In genomic region chr20:13786143-13786828, GRCh38 we compare ENCODE assay signal across 9 cellular contexts. TPM values are rescaled to one million over a fixed set of nuclear protein-coding genes. Genes with fewer than 3 reads are reported as not detected.
A peak's percentile ranks its signal among the peaks of the same experiment; 100 is the strongest.
DNase-seq lines count a peak whose midpoint lies in the region; ATAC-seq and TF ChIP-seq lines count a peak whose summit lies in the region.
"Had no signal": no experiment of that assay in that cellular context is flagged by ENCODE, and none has a peak within 500 bp of the region (broad histone marks: within the 10 kb centered on the region; RNA-seq: fewer than 3 reads in every experiment).

No MANE protein-coding gene starts in this region.

- no peak for TF ChIP-seq CTCF in MCF 10A (IDR thresholded peaks at IDR 0.05; ENCODE audit: unreplicated experiment)
- no peak for TF ChIP-seq CTCF in mucosa of descending colon (IDR thresholded peaks at IDR 0.05)

- peak overlapping the region; percentile 99 for H3K27ac Mint-ChIP-seq in MCF 10A (ENCODE audit: low read depth, unreplicated experiment)

- no TSS peak for BruUV-seq in MCF 10A (replicated peaks; lab: Mats Ljungman, UMichigan)

- H3K27ac ChIP-seq in ACC112 (ENCODE audit: low read depth, low read length) (no peak overlapping the region), HUES64 (ENCODE audit: low read depth, low read length) (no peak overlapping the region)

- H3K4me1 Mint-ChIP-seq in MCF 10A (ENCODE audit: insufficient read depth, unreplicated experiment) = peaks cover 37% of the 10 kb centered on the region

- H3K9me3 ChIP-seq in HUES64 (ENCODE audit: insufficient read depth, low read depth, low read length) = no peaks in the 10 kb centered on the region
- H3K9me3 ChIP-seq in mucosa of descending colon = no peaks in the 10 kb centered on the region

- CTCF ChIA-PET in MCF 10A (lab: Yijun Ruan, JAX) = interaction anchor here (0.6 to 4.0 kb wide), 12 partner anchors 9 to 759 kb away, joined by 3 to 31 read pairs (median 4); partner anchors contain the start of gene TASP1

- no peak overlapping the region for H2AFZ ChIP-seq in ACC112 (ENCODE audit: low read length, unreplicated experiment)

- H3K36me3 Mint-ChIP-seq in MCF 10A (ENCODE audit: insufficient read depth, unreplicated experiment) = peaks cover 64% of the 10 kb centered on the region

- H3K4me3 ChIP-seq in ACC112 (ENCODE audit: low read depth, low read length) (peak overlapping the region; percentile 96), HUES64 (ENCODE audit: low read length) (peak overlapping the region; percentile 88), mucosa of descending colon (no peak overlapping the region)

- POLR2A ChIA-PET in MCF 10A (lab: Yijun Ruan, JAX) = interaction anchor here (0.6 to 4.0 kb wide), 13 partner anchors 12 to 779 kb away, joined by 3 to 121 read pairs (median 4); partner anchors contain the start of genes MACROD2, SPTLC3 and TASP1

- peaks cover 53% of the 10 kb centered on the region for H3K79me2 ChIP-seq in ACC112 (ENCODE audit: control insufficient read depth, insufficient read depth, low read length, unreplicated experiment)

- no peaks in the 10 kb centered on the region for H3K27me3 Mint-ChIP-seq in MCF 10A (ENCODE audit: insufficient read depth, unreplicated experiment)

- H3K27me3 ChIP-seq in ACC112 (ENCODE audit: insufficient read depth, low read length) (no peaks in the 10 kb centered on the region), HUES64 (ENCODE audit: insufficient read depth, low read length) (no peaks in the 10 kb centered on the region)

- peak; percentile 5 for DNase-seq in MCF 10A (ENCODE audit: unreplicated experiment)
- peak in 1 of 3 donors; percentile 12 for DNase-seq in mucosa of descending colon
- no peak for DNase-seq in left lobe of liver (ENCODE audit: low spot score)
- DNase-seq in middle frontal gyrus (ENCODE audit: extremely low spot score, low spot score) = no peak
- DNase-seq in kidney glomerular epithelial cell (lab: John Stamatoyannopoulos, UW) = no peak
- DNase-seq: NCI-H1092 had no signal

- H3K9me3 Mint-ChIP-seq in MCF 10A (ENCODE audit: unreplicated experiment) = no peaks in the 10 kb centered on the region

- 90% methylated on average over 6 of the region's 8 CpGs for WGBS in HUES64

- H3K9ac ChIP-seq in HUES64 (ENCODE audit: low read depth, low read length) = peak overlapping the region; percentile 86; the same call in 1 of the 2 replicates

- peaks cover 19% of the 10 kb centered on the region for H3K4me1 ChIP-seq in ACC112 (ENCODE audit: control insufficient read depth, insufficient read depth, low read length, unreplicated experiment)
- H3K4me1 ChIP-seq in HUES64 (ENCODE audit: insufficient read depth, low read length) = peaks cover 13% of the 10 kb centered on the region; the same call in 1 of the 2 replicates
- H3K4me1 ChIP-seq in mucosa of descending colon (ENCODE audit: low read depth) = peaks cover 22% of the 10 kb centered on the region

- ATAC-seq in mucosa of descending colon (peak; percentile 54), left lobe of liver (no peak), GM18907 (IDR thresholded peaks at IDR 0.05; ENCODE audit: unreplicated experiment) (no peak)

- intact Hi-C loops in MCF 10A (cut with micrococcal nuclease) (no loop called here), mucosa of descending colon (cut with DNase I, micrococcal nuclease) (no loop called here)

- peak overlapping the region; percentile 87 for H3K4me3 Mint-ChIP-seq in MCF 10A (ENCODE audit: unreplicated experiment)

- H3K36me3 ChIP-seq in ACC112 (ENCODE audit: insufficient read depth, low read length) (peaks cover 19% of the 10 kb centered on the region), HUES64 (ENCODE audit: insufficient read depth, low read length) (peaks cover 67% of the 10 kb centered on the region), mucosa of descending colon (ENCODE audit: low read depth) (no peaks in the 10 kb centered on the region)

RNA-seq across cellular contexts. Expression of gene NDUFAF5, which starts 1.5 kb away (rescaled TPM):
- polyA plus RNA-seq in HUES64 (2013, experiment 1 of 2) = 26.2 TPM
- polyA plus RNA-seq in HUES64 (2013, experiment 2 of 2) = 25.4 TPM
- total RNA-seq in MCF 10A (2022) (43.4 and 44.1 TPM in 2 replicates), mucosa of descending colon (10 to 100 TPM; 27.4 to 41.5 (median 40.6) TPM), left lobe of liver (12.4 TPM)

RNA-seq across cellular contexts. Expression of gene ESF1, which starts 1.6 kb away (rescaled TPM):
- polyA plus RNA-seq in HUES64 (2013, experiment 1 of 2) = 23.8 TPM
- 26.5 TPM for polyA plus RNA-seq in HUES64 (2013, experiment 2 of 2)
- total RNA-seq in MCF 10A (2022) (17.4 and 21.2 TPM in 2 replicates), mucosa of descending colon (10 to 100 TPM; 10.0 to 16.2 (median 10.9) TPM), left lobe of liver (4.2 TPM)
